8 cellular contexts compared by ENCODE assay signal in genomic region chr22:28829358-28830181, GRCh38. TPM values are rescaled to one million over a fixed set of nuclear protein-coding genes. Genes with fewer than 3 reads are reported as not detected.
DNase-seq lines count a peak whose midpoint lies in the region; ATAC-seq and TF ChIP-seq lines count a peak whose summit lies in the region.

No MANE protein-coding gene starts in this region.

- intact Hi-C loops in posterior vena cava (cut with DNase I): loop anchor here (5.0 to 10.0 kb wide), 3 partner anchors 222 to 775 kb away; no protein-coding TSS in a partner anchor

- H3K4me3 Mint-ChIP-seq in type B pancreatic cell: no peak overlapping the region

- DNase-seq in ELR (ENCODE audit: low read depth): peak; percentile 77
- peak; percentile 57 for DNase-seq in KG1 (lab: John Stamatoyannopoulos, UW)
- DNase-seq in SKM-1 (lab: John Stamatoyannopoulos, UW; ENCODE audit: unreplicated experiment): peak; percentile 49
- peak; percentile 37 for DNase-seq in activated naive CD8-positive, alpha-beta T cell treated with anti-CD3 and anti-CD28 coated beads, Interleukin-2, amount 50 U/mL, for 16 hours (ENCODE audit: low read depth, low spot score)
- peak; percentile 75 to 79 for DNase-seq in cardiac muscle cell (ENCODE audit: low read depth in 1 of 2, low spot score in 1 of 2)
- DNase-seq in posterior vena cava (ENCODE audit: low spot score): peak; percentile 92
- peak; percentile 74 for DNase-seq in type B pancreatic cell (ENCODE audit: extremely low spot score, unreplicated experiment)

- H3K4me1 ChIP-seq in cardiac muscle cell (ENCODE audit: low read depth): no peaks in the 10 kb centered on the region

- no peaks in the 10 kb centered on the region for H3K27me3 Mint-ChIP-seq in type B pancreatic cell

- peaks cover 11% of the 10 kb centered on the region for H3K4me1 Mint-ChIP-seq in type B pancreatic cell (ENCODE audit: unreplicated experiment)

- no peaks in the 10 kb centered on the region for H3K9me3 Mint-ChIP-seq in type B pancreatic cell

- TF ChIP-seq CTCF in cardiac muscle cell (IDR thresholded peaks at IDR 0.05; ENCODE audit: low read depth, low read length) (peak; percentile 95), type B pancreatic cell (conservative IDR thresholded peaks at IDR 0.05) (peak; percentile 99)

- ATAC-seq in HG02973 (IDR thresholded peaks at IDR 0.05; ENCODE audit: unreplicated experiment): no peak

- no peaks in the 10 kb centered on the region for H3K9me3 ChIP-seq in cardiac muscle cell (ENCODE audit: low read depth)

- no peak overlapping the region for H3K4me3 ChIP-seq in cardiac muscle cell

- H3K27ac Mint-ChIP-seq in type B pancreatic cell: peak overlapping the region; percentile 63

- H3K27me3 ChIP-seq in cardiac muscle cell: no peaks in the 10 kb centered on the region

- no peaks in the 10 kb centered on the region for H3K36me3 ChIP-seq in cardiac muscle cell

- H3K27ac ChIP-seq in cardiac muscle cell: peak overlapping the region; percentile 15

- H3K36me3 Mint-ChIP-seq in type B pancreatic cell: peaks cover 8% of the 10 kb centered on the region

RNA-seq across cellular contexts. Expression of gene XBP1, which starts 29.2 kb away (rescaled TPM):
- total RNA-seq in cardiac muscle cell (96.8 and 174 TPM in 2 replicates), posterior vena cava (100 to 1,000 TPM; 113 to 124 TPM), type B pancreatic cell (ENCODE audit: low replicate concordance) (127 and 170 TPM in 2 replicates)
- polyA plus RNA-seq in cardiac muscle cell: 115 and 179 TPM in 2 replicates

RNA-seq across cellular contexts. Expression of gene ZNRF3, which starts 53.8 kb away (rescaled TPM):
- 35.4 and 40.4 TPM in 2 replicates for total RNA-seq in cardiac muscle cell
- 23.8 and 25.5 TPM in 2 replicates for polyA plus RNA-seq in cardiac muscle cell
- total RNA-seq in posterior vena cava: 1 to 10 TPM; 7.5 to 8.5 TPM
- 17.9 and 23.1 TPM in 2 replicates for total RNA-seq in type B pancreatic cell (ENCODE audit: low replicate concordance)

RNA-seq across cellular contexts. Expression of gene CCDC117, which starts 57.1 kb away (rescaled TPM):
- 29.0 and 37.9 TPM in 2 replicates for total RNA-seq in cardiac muscle cell
- polyA plus RNA-seq in cardiac muscle cell: 29.1 and 35.8 TPM in 2 replicates
- total RNA-seq in posterior vena cava: 10 to 100 TPM; 12.0 to 19.6 TPM
- total RNA-seq in type B pancreatic cell (ENCODE audit: low replicate concordance): 29.0 and 40.8 TPM in 2 replicates

Comparison
In these comparisons a context has a peak if more than half of its experiments do, and no peak if none do; other contexts are left out.
1. DNase-seq: peak in every context shown above with its lines; median percentile 92 in posterior vena cava; 77 in ELR; 77 in cardiac muscle cell; 74 in type B pancreatic cell; 57 in KG1; 49 in SKM-1; 37 in activated naive CD8-positive, alpha-beta T cell treated with anti-CD3 and anti-CD28 coated beads, Interleukin-2, amount 50 U/mL, for 16 hours.